ENCODE assay signal across 9 cellular contexts in genomic region chr1:207748737-207749528, GRCh38. TPM values are rescaled to one million over a fixed set of nuclear protein-coding genes. Genes with fewer than 3 reads are reported as not detected.
DNase-seq lines count a peak whose midpoint lies in the region; ATAC-seq and TF ChIP-seq lines count a peak whose summit lies in the region.
"Had no signal": no experiment of that assay in that cellular context is flagged by ENCODE, and none has a peak within 500 bp of the region (broad histone marks: within the 10 kb centered on the region; RNA-seq: fewer than 3 reads in every experiment).

No MANE protein-coding gene starts in this region.

- peaks cover 40% of the 10 kb centered on the region for H3F3A ChIP-seq in MM.1S (ENCODE audit: insufficient read depth, low read length)
- H3F3A ChIP-seq in OCI-LY1 (ENCODE audit: insufficient read depth, low read length): no peaks in the 10 kb centered on the region

- no peaks in the 10 kb centered on the region for H3K9me3 ChIP-seq in DND-41 (ENCODE audit: insufficient read depth, low read length, severe bottlenecking)
- H3K9me3 ChIP-seq in MM.1S (replicated peaks; ENCODE audit: insufficient read depth, low read length): no peaks in the 10 kb centered on the region
- no peaks in the 10 kb centered on the region for H3K9me3 ChIP-seq in OCI-LY1 (ENCODE audit: low read length)
- H3K9me3 ChIP-seq in left lung: no peaks in the 10 kb centered on the region
- H3K9me3 ChIP-seq: MG63 had no signal

- H3K79me2 ChIP-seq in DND-41 (ENCODE audit: insufficient read depth, low read length) (peaks cover 35% of the 10 kb centered on the region), MM.1S (ENCODE audit: low read length) (peaks cover 27% of the 10 kb centered on the region), OCI-LY1 (ENCODE audit: insufficient read depth, low read length) (peaks cover 15% of the 10 kb centered on the region)

- H2AFZ ChIP-seq in DND-41 (ENCODE audit: low read depth, low read length) (no peak overlapping the region), MM.1S (ENCODE audit: low read length) (peak overlapping the region; percentile 6; the same call in 1 of the 2 replicates), OCI-LY1 (ENCODE audit: low read length) (no peak overlapping the region)

- peaks cover 47% of the 10 kb centered on the region for H3K4me1 ChIP-seq in DND-41 (ENCODE audit: insufficient read depth, low read length)
- H3K4me1 ChIP-seq in MM.1S (ENCODE audit: low read length): peaks cover 56% of the 10 kb centered on the region
- peaks cover 44% of the 10 kb centered on the region for H3K4me1 ChIP-seq in OCI-LY1 (ENCODE audit: insufficient read depth, low read length, severe bottlenecking)
- peaks cover 35 to 36% of the 10 kb centered on the region in 2 donors for H3K4me1 ChIP-seq in left lung

- intact Hi-C loops in left lung (cut with DNase I): no loop called here

- H3K9me2 ChIP-seq in MM.1S (replicated peaks; ENCODE audit: insufficient read depth, low read length) (no peaks in the 10 kb centered on the region), OCI-LY1 (ENCODE audit: low read depth, low read length) (no peaks in the 10 kb centered on the region)

- DNase-seq in DND-41 (peak; percentile 66), MM.1S (peak; percentile 87), left lung (no peak), Kasumi-1 (lab: John Stamatoyannopoulos, UW) (no peak), T-helper 9 cell (no peak)
- DNase-seq: activated gamma-delta T cell treated with Interleukin-2 at 50 U/mL for 16 hours, MG63 had no signal

- H3K27ac ChIP-seq in DND-41 (ENCODE audit: low read length) (peak overlapping the region; percentile 73), MM.1S (ENCODE audit: low read length) (peak overlapping the region; percentile 72), OCI-LY1 (ENCODE audit: low read depth, low read length, poor library complexity, severe bottlenecking) (peak overlapping the region; percentile 37), left lung (peak overlapping the region in 1 of 2 donors; percentile 59)

- H3K4me2 ChIP-seq in DND-41 (ENCODE audit: insufficient read depth, low read length): peak overlapping the region; percentile 81
- H3K4me2 ChIP-seq in MM.1S (ENCODE audit: low read depth, low read length): peak overlapping the region; percentile 52
- peak overlapping the region; percentile 36 for H3K4me2 ChIP-seq in OCI-LY1 (ENCODE audit: low read length)

- H3K9ac ChIP-seq in DND-41 (ENCODE audit: low read depth, low read length) (no peak overlapping the region), MM.1S (ENCODE audit: low read length) (peak overlapping the region; percentile 1; the same call in 1 of the 2 replicates), OCI-LY1 (ENCODE audit: low read length) (no peak overlapping the region)

- TF ChIP-seq CTCF in DND-41 (IDR thresholded peaks at IDR 0.05; ENCODE audit: borderline replicate concordance, extremely low read depth, low read length, poor library complexity, severe bottlenecking): no peak
- TF ChIP-seq CTCF in MM.1S (IDR thresholded peaks at IDR 0.05; ENCODE audit: low read length): no peak
- TF ChIP-seq CTCF in OCI-LY1 (IDR thresholded peaks at IDR 0.05; ENCODE audit: low read length): no peak
- TF ChIP-seq CTCF in left lung (IDR thresholded peaks at IDR 0.05): no peak

- H3K36me3 ChIP-seq in DND-41 (ENCODE audit: insufficient read depth, low read length) (no peaks in the 10 kb centered on the region; the same call in 1 of the 2 replicates), MM.1S (replicated peaks; ENCODE audit: insufficient read depth, low read length) (no peaks in the 10 kb centered on the region), OCI-LY1 (ENCODE audit: insufficient read depth, low read length) (no peaks in the 10 kb centered on the region), left lung (no peaks in the 10 kb centered on the region)
- H3K36me3 ChIP-seq: MG63 had no signal

- H4K20me1 ChIP-seq in DND-41 (ENCODE audit: insufficient read depth, low read length) (peaks cover 11% of the 10 kb centered on the region; the same call in 1 of the 2 replicates), MM.1S (ENCODE audit: insufficient read depth, low read length) (peaks cover 3% of the 10 kb centered on the region; the same call in 1 of the 2 replicates), OCI-LY1 (ENCODE audit: insufficient read depth, low read length) (no peaks in the 10 kb centered on the region)

- H3K4me3 ChIP-seq in DND-41 (ENCODE audit: low read depth in 1 of 2, low read length in 2 of 2): no peak overlapping the region
- no peak overlapping the region for H3K4me3 ChIP-seq in MM.1S (ENCODE audit: low read length)
- H3K4me3 ChIP-seq in OCI-LY1 (ENCODE audit: low read depth, low read length, poor library complexity, severe bottlenecking): no peak overlapping the region
- no peak overlapping the region for H3K4me3 ChIP-seq in left lung
- H3K4me3 ChIP-seq: MG63 had no signal

- H3K27me3 ChIP-seq in DND-41 (ENCODE audit: insufficient read depth, low read length, poor library complexity) (no peaks in the 10 kb centered on the region), MM.1S (replicated peaks; ENCODE audit: insufficient read depth, low read length) (no peaks in the 10 kb centered on the region), OCI-LY1 (ENCODE audit: insufficient read depth, low read length) (no peaks in the 10 kb centered on the region), left lung (no peaks in the 10 kb centered on the region)
- H3K27me3 ChIP-seq: MG63 had no signal

- ATAC-seq in DND-41 (ENCODE audit: insufficient read depth, low read depth): peak; percentile 62
- peak; percentile 20 for ATAC-seq in left lung
- ATAC-seq in GM19023 (IDR thresholded peaks at IDR 0.05; ENCODE audit: unreplicated experiment): no peak

RNA-seq across cellular contexts. Expression of gene CD46, which starts 2.9 kb away (rescaled TPM):
- total RNA-seq in left lung: 100 to 1,000 TPM; 307 to 342 TPM

Comparison
In these comparisons a context has a peak if more than half of its experiments do, and no peak if none do; other contexts are left out.
1. DNase-seq: peak in DND-41 (single experiment) and MM.1S (single experiment); none in left lung (0 of 2), Kasumi-1 (0 of 2) and T-helper 9 cell (single experiment).
2. Peak in every context shown above with its lines, with median percentiles within 50 percentile points of each other: H3K4me2 ChIP-seq.